Comparison of ENCODE assay signal across 1 cellular context in the genomic region with DNA sequence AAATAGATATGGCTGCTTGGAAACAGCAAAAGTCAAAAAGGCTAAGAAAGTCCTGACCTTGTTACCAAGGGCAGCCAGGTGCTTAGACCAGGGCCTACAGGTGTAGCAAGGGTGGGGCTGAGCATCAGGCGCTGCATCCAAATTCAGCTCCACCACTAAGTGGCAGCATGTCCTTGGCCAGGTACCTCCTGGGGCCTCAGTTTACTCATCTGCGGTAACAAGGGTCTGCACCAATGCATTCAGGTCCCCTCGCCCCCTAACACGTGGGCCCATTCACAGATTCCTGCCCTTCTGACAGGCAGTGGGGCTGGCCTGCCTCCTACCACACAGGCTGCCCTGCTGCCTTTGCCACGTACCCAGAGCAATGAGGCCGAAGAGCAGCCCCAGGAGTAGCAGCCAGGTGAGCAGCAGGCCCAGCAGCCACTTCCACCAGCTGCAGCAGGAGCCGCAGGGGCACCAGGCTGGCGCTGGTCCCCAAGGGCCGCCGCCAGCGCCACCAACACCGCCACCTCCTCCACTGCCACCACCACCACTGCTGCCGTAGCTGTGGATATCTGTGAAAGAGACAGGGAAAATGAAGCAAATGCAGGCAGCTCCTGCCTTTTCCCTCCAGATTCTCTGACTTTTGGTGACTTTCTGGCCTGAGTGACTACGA.
TF ChIP-seq lines count a peak whose summit lies in the region.

No MANE protein-coding gene starts in this region.

TF ChIP-seq in IMR-90, 13 proteins besides CTCF, POLR2A, EP300 and RAD21 (continued from another document):
- TF ChIP-seq, protein P1, sequence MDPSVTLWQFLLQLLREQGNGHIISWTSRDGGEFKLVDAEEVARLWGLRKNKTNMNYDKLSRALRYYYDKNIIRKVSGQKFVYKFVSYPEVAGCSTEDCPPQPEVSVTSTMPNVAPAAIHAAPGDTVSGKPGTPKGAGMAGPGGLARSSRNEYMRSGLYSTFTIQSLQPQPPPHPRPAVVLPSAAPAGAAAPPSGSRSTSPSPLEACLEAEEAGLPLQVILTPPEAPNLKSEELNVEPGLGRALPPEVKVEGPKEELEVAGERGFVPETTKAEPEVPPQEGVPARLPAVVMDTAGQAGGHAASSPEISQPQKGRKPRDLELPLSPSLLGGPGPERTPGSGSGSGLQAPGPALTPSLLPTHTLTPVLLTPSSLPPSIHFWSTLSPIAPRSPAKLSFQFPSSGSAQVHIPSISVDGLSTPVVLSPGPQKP (IDR thresholded peaks at IDR 0.05; ENCODE audit: borderline replicate concordance, low read depth, low read length), result no peak
- no peak for TF ChIP-seq MAFK (IDR thresholded peaks at IDR 0.05; ENCODE audit: low read depth, low read length)
